In the genomic region with DNA sequence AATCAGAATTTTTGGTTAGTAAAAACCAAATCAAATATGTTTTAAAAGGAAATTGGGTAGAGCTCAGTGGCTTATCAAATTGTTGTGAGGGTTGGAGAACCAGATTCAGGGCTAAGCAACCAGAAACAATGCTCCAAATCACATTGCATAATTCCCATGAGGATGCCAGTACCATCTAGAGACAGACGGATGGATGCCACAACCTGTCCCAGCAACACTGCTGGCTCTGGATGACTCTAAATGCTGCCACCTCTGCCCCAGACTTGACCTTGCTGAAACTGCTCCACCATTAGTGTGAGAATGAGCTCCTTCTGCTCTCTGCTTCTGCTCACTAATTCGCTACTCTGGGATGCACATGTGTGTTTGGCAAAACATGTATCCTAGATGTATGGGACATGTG, we compare ENCODE assay signal across 15 cellular contexts. TPM values are rescaled to one million over a fixed set of nuclear protein-coding genes. Genes with fewer than 3 reads are reported as not detected.
DNase-seq lines count a peak whose midpoint lies in the region; ATAC-seq and TF ChIP-seq lines count a peak whose summit lies in the region.
"Had no signal": no experiment of that assay in that cellular context is flagged by ENCODE, and none has a peak within 500 bp of the region (broad histone marks: within the 10 kb centered on the region; RNA-seq: fewer than 3 reads in every experiment).

No MANE protein-coding gene starts in this region.

- no peaks in the 10 kb centered on the region for H3K27me3 Mint-ChIP-seq in chondrocyte (ENCODE audit: low read depth)
- H3K27me3 Mint-ChIP-seq: CD8-positive, alpha-beta memory T cell had no signal

- peaks cover 29% of the 10 kb centered on the region for H3K4me1 ChIP-seq in BE2C

- peaks cover 79% of the 10 kb centered on the region for H3K4me1 Mint-ChIP-seq in chondrocyte (ENCODE audit: low read depth)

- H3K36me3 ChIP-seq in BE2C: no peaks in the 10 kb centered on the region

- DNase-seq in Ammon's horn (ENCODE audit: low spot score) (peak; percentile 52), BE2C (peak; percentile 52), NCI-H1694 treated with DMSO at 0.1 percent for 48 hours (lab: John Stamatoyannopoulos, UW) (peak; percentile 22), chondrocyte (ENCODE audit: low spot score) (no peak), NCI-H1930 (lab: John Stamatoyannopoulos, UW) (no peak)
- no peak for DNase-seq in NK-92 treated with Interleukin-12 subunit alpha and Interleukin-12 subunit beta, amount 100 ng/mL, for 24 hours (lab: John Stamatoyannopoulos, UW)
- DNase-seq: CD8-positive, alpha-beta memory T cell; NCI-H1105 treated with DMSO at 0.1 percent for 48 hours; NCI-H187 treated with DMSO at 0.1 percent for 48 hours; NCI-H510A treated with DMSO at 0.1 percent for 48 hours; NCI-H82; PC-9; T-helper 1 cell had no signal

- H3K4me3 Mint-ChIP-seq in chondrocyte (ENCODE audit: unreplicated experiment): no peak overlapping the region

- peak overlapping the region; percentile 72 for H3K27ac Mint-ChIP-seq in chondrocyte (ENCODE audit: unreplicated experiment)

- no peaks in the 10 kb centered on the region for H3K27me3 ChIP-seq in BE2C
- H3K27me3 ChIP-seq: BLaER1 had no signal

- no peak overlapping the region for H3K4me3 ChIP-seq in BE2C (ENCODE audit: low read depth, low read length)
- H3K4me3 ChIP-seq: BLaER1, PC-9 had no signal

- no peaks in the 10 kb centered on the region for H3K36me3 Mint-ChIP-seq in chondrocyte (ENCODE audit: low read depth)

- TF ChIP-seq CTCF in BE2C (IDR thresholded peaks at IDR 0.05; ENCODE audit: low read depth, low read length) (no peak), chondrocyte (IDR thresholded peaks at IDR 0.05) (no peak)

- H3K9me3 Mint-ChIP-seq in chondrocyte (ENCODE audit: low read depth): no peaks in the 10 kb centered on the region
- H3K9me3 Mint-ChIP-seq: CD8-positive, alpha-beta memory T cell had no signal

- H3K9me3 ChIP-seq in BE2C: no peaks in the 10 kb centered on the region

- ATAC-seq in GM21737 (IDR thresholded peaks at IDR 0.05; ENCODE audit: unreplicated experiment): no peak

RNA-seq across cellular contexts. Expression of a gene that starts 43.9 kb away (rescaled TPM):
- 14.1 TPM for polyA plus RNA-seq in BE2C (2012; ENCODE audit: insufficient read depth, insufficient read length, low read depth)
- total RNA-seq in chondrocyte: 45.1 to 52.7 TPM (median 46.9 TPM) in 3 replicates

Comparison
In these comparisons a context has a peak if more than half of its experiments do, and no peak if none do; other contexts are left out.
1. DNase-seq: peak in Ammon's horn (single experiment), BE2C (single experiment) and NCI-H1694 treated with DMSO at 0.1 percent for 48 hours (single experiment); none in chondrocyte (single experiment), NK-92 treated with Interleukin-12 subunit alpha and Interleukin-12 subunit beta, amount 100 ng/mL, for 24 hours (single experiment) and NCI-H1930 (0 of 2).